Comparison of ENCODE assay signal across 21 cellular contexts in the genomic region with DNA sequence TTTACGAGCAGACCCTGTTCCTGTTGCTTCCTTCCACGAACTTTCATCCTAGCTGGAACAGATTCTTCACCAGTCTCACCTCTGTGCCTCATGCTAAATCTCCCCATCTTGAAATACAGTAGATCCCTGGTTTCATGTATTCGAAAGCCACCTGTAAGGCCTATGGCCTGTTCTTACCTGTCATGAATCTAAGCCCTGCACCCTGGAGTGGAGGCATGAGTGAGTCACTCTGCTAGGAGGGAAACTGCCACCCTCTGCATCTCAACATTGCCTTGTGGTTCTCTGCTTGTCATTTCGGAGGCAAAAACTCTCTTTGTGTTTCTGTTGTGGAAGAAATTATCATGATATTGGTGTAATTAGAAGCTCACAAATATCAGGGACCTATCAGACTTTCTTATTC.
"Had no signal": no experiment of that assay in that cellular context is flagged by ENCODE, and none has a peak within 500 bp of the region (broad histone marks: within the 10 kb centered on the region; RNA-seq: fewer than 3 reads in every experiment).

No MANE protein-coding gene starts in this region.

- H2AFZ ChIP-seq: neural progenitor cell had no signal

- H3K4me2 ChIP-seq: neural progenitor cell had no signal

- H3K4me1 Mint-ChIP-seq: activated naive CD4-positive, alpha-beta T cell treated with anti-CD3 and anti-CD28 coated beads, Interleukin-2, amount 10 ng/mL, durations not matched to agents 7 days and 5 days had no signal

- H3K27me3 ChIP-seq: ascending aorta, neural progenitor cell, thyroid gland, uterus had no signal

- H3K36me3 ChIP-seq: ascending aorta, heart left ventricle, neural progenitor cell, thyroid gland, uterus had no signal

- FAIRE-seq: frontal cortex had no signal

- H3K9ac ChIP-seq: neural progenitor cell had no signal

- H3K36me3 Mint-ChIP-seq: activated naive CD4-positive, alpha-beta T cell treated with anti-CD3 and anti-CD28 coated beads, Interleukin-2, amount 10 ng/mL, durations not matched to agents 7 days and 5 days; immature natural killer cell; naive thymus-derived CD4-positive, alpha-beta T cell; neural progenitor cell had no signal

- H3K4me3 ChIP-seq: ascending aorta, heart left ventricle, neural progenitor cell, thyroid gland, uterus had no signal

- H3K4me1 ChIP-seq: neural progenitor cell, uterus had no signal

- DNase-seq: activated CD4-positive, alpha-beta T cell treated with anti-CD3 and anti-CD28 coated beads, Interleukin-2, amount 50 U/mL, for 1 hour; activated CD4-positive, CD25-positive, alpha-beta regulatory T cell; activated naive CD4-positive, alpha-beta T cell treated with anti-CD3 and anti-CD28 coated beads, Interleukin-2, amount 10 ng/mL, durations not matched to agents 7 days and 5 days; activated naive CD8-positive, alpha-beta T cell treated with anti-CD3 and anti-CD28 coated beads, Interleukin-2, amount 50 U/mL, for 24 hours; dermis blood vessel endothelial cell; effector memory CD4-positive, alpha-beta T cell; heart left ventricle; immature natural killer cell; mesendoderm; naive thymus-derived CD4-positive, alpha-beta T cell; stimulated activated CD4-positive, alpha-beta T cell treated with anti-CD3 and anti-CD28 coated beads, Interleukin-12 subunit alpha, Interleukin-12 subunit beta, amount 100 ng/mL, for 4 hours; stimulated activated CD4-positive, alpha-beta T cell treated with anti-CD3 and anti-CD28 coated beads, Interleukin-1b, Interleukin-23, amount 100 ng/mL, for 48 hours; stimulated activated naive CD4-positive, alpha-beta T cell treated with Interleukin-2 at 50 U/mL for 16 hours; T-helper 1 cell; T1000; thyroid gland; uterus had no signal

- H3K27ac Mint-ChIP-seq: activated naive CD4-positive, alpha-beta T cell treated with anti-CD3 and anti-CD28 coated beads, Interleukin-2, amount 10 ng/mL, durations not matched to agents 7 days and 5 days; activated naive CD8-positive, alpha-beta T cell treated with anti-CD3 and anti-CD28 coated beads, Interleukin-2, amount 50 U/mL, for 24 hours; immature natural killer cell; naive thymus-derived CD4-positive, alpha-beta T cell; progenitor cell of endocrine pancreas had no signal

- H3K27ac ChIP-seq: ascending aorta, heart left ventricle, neural progenitor cell, thyroid gland, uterus had no signal

- H3K4me3 Mint-ChIP-seq: activated naive CD4-positive, alpha-beta T cell treated with anti-CD3 and anti-CD28 coated beads, Interleukin-2, amount 10 ng/mL, durations not matched to agents 7 days and 5 days; activated naive CD8-positive, alpha-beta T cell treated with anti-CD3 and anti-CD28 coated beads, Interleukin-2, amount 50 U/mL, for 24 hours; immature natural killer cell; naive thymus-derived CD4-positive, alpha-beta T cell; neural progenitor cell had no signal

- ATAC-seq: activated naive CD8-positive, alpha-beta T cell treated with anti-CD3 and anti-CD28 coated beads, Interleukin-2, amount 50 U/mL, for 24 hours; heart left ventricle; naive thymus-derived CD4-positive, alpha-beta T cell had no signal

- H3K9me3 ChIP-seq: ascending aorta, heart left ventricle, thyroid gland, uterus had no signal

- H3K9me3 Mint-ChIP-seq: activated naive CD4-positive, alpha-beta T cell treated with anti-CD3 and anti-CD28 coated beads, Interleukin-2, amount 10 ng/mL, durations not matched to agents 7 days and 5 days; activated naive CD8-positive, alpha-beta T cell treated with anti-CD3 and anti-CD28 coated beads, Interleukin-2, amount 50 U/mL, for 24 hours; immature natural killer cell; naive thymus-derived CD4-positive, alpha-beta T cell; neural progenitor cell had no signal
